ENCODE assay signal across 1 cellular context in the genomic region with DNA sequence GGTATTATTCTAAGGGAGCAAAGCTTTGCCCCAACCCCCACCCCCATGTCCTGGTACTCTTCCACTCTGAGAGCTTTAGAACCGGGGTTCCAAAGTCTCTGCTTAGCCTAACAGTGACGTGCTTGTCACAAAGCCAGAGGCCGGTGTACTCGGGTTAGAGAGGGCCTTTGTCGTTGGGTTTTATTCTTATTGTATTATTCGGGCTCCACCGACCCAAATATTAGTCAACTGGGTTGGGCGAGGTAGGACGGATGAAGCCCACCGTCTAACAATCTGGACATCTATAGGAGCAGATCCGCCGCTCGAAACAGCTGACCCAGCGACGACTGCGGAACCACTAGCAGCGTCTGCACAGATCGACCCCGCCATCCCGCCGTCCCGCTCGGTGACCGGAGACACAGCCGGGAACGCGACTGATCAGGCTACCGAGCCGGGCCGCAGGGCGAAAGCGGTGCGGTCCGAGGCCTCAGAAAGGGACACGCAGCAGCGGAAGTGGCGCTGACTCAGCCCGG.
TF ChIP-seq lines count a peak whose summit lies in the region.

No MANE protein-coding gene starts in this region.

TF ChIP-seq in HCT116, 20 proteins besides CTCF, POLR2A, EP300 and RAD21:
- TF ChIP-seq FOSL1 (IDR thresholded peaks at IDR 0.05; ENCODE audit: low read depth) (peak; percentile 56), JUND (IDR thresholded peaks at IDR 0.05) (peak; percentile 44; the same call in 1 of the 2 replicates)
